ENCODE assay signal across 1 cellular context in the genomic region with DNA sequence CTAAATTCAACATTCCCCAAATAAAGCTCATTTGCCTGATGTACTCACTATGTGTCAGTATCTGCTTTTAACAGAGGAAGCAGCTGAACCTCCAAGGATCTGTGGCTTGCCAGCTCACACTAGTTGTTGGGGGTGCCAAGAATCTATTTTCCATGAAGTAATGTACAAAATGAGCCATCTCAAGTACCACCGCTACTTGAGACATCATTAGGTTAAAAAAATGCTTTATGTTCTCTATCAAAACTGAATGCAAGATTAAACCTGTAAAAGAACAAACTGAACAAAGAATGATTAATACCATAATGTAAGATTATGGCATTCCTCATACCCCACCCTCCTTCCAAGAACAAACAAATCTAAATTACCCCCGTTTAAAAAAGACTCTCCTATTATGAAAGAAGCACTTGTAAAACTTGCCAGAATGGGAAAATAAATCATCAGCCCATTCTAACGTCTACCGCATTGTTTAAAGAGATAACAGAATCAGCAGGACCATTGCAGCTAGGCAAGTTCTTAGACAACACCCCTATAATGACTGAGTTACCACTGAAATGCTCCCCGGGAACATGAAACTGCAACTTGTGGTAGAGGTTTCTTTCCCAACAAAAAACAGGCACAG.
TF ChIP-seq lines count a peak whose summit lies in the region.

No MANE protein-coding gene starts in this region.

TF ChIP-seq in HEK293, 187 proteins besides CTCF, POLR2A, EP300 and RAD21 (continued from another document and continues in another):
- TF ChIP-seq, protein P1, sequence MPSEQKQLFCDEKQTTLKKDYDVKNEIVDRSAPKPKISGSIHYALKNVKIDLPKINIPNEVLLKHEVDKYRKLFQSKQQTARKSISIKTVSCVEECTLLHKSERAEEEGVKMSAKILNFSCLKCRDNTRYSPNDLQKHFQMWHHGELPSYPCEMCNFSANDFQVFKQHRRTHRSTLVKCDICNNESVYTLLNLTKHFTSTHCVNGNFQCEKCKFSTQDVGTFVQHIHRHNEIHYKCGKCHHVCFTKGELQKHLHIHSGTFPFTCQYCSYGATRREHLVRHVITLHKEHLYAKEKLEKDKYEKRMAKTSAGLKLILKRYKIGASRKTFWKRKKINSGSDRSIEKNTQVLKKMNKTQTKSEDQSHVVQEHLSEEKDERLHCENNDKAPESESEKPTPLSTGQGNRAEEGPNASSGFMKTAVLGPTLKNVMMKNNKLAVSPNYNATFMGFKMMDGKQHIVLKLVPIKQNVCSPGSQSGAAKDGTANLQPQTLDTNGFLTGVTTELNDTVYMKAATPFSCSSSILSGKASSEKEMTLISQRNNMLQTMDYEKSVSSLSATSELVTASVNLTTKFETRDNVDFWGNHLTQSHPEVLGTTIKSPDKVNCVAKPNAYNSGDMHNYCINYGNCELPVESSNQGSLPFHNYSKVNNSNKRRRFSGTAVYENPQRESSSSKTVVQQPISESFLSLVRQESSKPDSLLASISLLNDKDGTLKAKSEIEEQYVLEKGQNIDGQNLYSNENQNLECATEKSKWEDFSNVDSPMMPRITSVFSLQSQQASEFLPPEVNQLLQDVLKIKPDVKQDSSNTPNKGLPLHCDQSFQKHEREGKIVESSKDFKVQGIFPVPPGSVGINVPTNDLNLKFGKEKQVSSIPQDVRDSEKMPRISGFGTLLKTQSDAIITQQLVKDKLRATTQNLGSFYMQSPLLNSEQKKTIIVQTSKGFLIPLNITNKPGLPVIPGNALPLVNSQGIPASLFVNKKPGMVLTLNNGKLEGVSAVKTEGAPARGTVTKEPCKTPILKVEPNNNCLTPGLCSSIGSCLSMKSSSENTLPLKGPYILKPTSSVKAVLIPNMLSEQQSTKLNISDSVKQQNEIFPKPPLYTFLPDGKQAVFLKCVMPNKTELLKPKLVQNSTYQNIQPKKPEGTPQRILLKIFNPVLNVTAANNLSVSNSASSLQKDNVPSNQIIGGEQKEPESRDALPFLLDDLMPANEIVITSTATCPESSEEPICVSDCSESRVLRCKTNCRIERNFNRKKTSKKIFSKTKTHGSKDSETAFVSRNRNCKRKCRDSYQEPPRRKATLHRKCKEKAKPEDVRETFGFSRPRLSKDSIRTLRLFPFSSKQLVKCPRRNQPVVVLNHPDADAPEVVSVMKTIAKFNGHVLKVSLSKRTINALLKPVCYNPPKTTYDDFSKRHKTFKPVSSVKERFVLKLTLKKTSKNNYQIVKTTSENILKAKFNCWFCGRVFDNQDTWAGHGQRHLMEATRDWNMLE (tag by site-specific recombination; conservative IDR thresholded peaks at IDR 0.05; ENCODE audit: low read depth), result no peak
- TF ChIP-seq ZNF571 (tag by site-specific recombination; IDR thresholded peaks at IDR 0.05) (no peak), ZNF266 (tag by site-specific recombination; IDR thresholded peaks at IDR 0.05; ENCODE audit: low read depth) (no peak), ZBTB17 (tag by site-specific recombination; IDR thresholded peaks at IDR 0.05) (no peak), RBAK (tag by site-specific recombination; IDR thresholded peaks at IDR 0.05) (no peak), ZNF561 (tag by site-specific recombination; IDR thresholded peaks at IDR 0.05; ENCODE audit: borderline replicate concordance) (no peak), ZNF658 (tag by site-specific recombination; IDR thresholded peaks at IDR 0.05) (no peak), KLF10 (tag by site-specific recombination; IDR thresholded peaks at IDR 0.05) (0 out of 2 replicates have a peak, but pooled peaks have one; percentile 34), PRDM1 (tag by site-specific recombination; IDR thresholded peaks at IDR 0.05) (no peak), KLF8 (tag by site-specific recombination; IDR thresholded peaks at IDR 0.05) (peak; percentile 32; the same call in 1 of the 2 replicates), ZNF501 (tag by site-specific recombination; IDR thresholded peaks at IDR 0.05) (no peak), ZNF121 (tag by site-specific recombination; IDR thresholded peaks at IDR 0.05) (no peak), ZNF660 (tag by site-specific recombination; IDR thresholded peaks at IDR 0.05) (no peak), ZNF626 (tag by site-specific recombination; IDR thresholded peaks at IDR 0.05) (no peak), ZNF146 (tag by site-specific recombination; IDR thresholded peaks at IDR 0.05) (no peak), ZNF114 (tag by site-specific recombination; IDR thresholded peaks at IDR 0.05) (no peak), ZEB2 (tag by site-specific recombination; IDR thresholded peaks at IDR 0.05) (peak; percentile 53; the same call in 1 of the 2 replicates), EGR2 (tag by site-specific recombination; IDR thresholded peaks at IDR 0.05; ENCODE audit: low read depth) (no peak), ZNF629 (tag by site-specific recombination; IDR thresholded peaks at IDR 0.05) (peak; percentile 70), ZNF664 (tag by site-specific recombination; IDR thresholded peaks at IDR 0.05) (no peak), ZNF184 (tag by site-specific recombination; IDR thresholded peaks at IDR 0.05) (no peak), ZNF311 (tag by site-specific recombination; IDR thresholded peaks at IDR 0.05; ENCODE audit: borderline replicate concordance) (no peak), ZNF394 (tag by site-specific recombination; IDR thresholded peaks at IDR 0.05; ENCODE audit: borderline replicate concordance) (0 out of 2 replicates have a peak, but pooled peaks have one; percentile 38), ZNF133 (tag by site-specific recombination; IDR thresholded peaks at IDR 0.05) (no peak), ZNF510 (tag by site-specific recombination; IDR thresholded peaks at IDR 0.05; ENCODE audit: insufficient replicate concordance) (no peak), ZNF777 (tag by site-specific recombination; IDR thresholded peaks at IDR 0.05; ENCODE audit: borderline replicate concordance) (no peak), KLF1 (tag by site-specific recombination; IDR thresholded peaks at IDR 0.05) (peak; percentile 74), SCRT2 (tag by site-specific recombination; IDR thresholded peaks at IDR 0.05) (no peak), ZNF560 (tag by site-specific recombination; IDR thresholded peaks at IDR 0.05; ENCODE audit: borderline replicate concordance) (no peak), ZNF324 (tag by site-specific recombination; IDR thresholded peaks at IDR 0.05) (no peak), ZBTB20 (tag by site-specific recombination; IDR thresholded peaks at IDR 0.05) (no peak), TCF7L2 (IDR thresholded peaks at IDR 0.05; ENCODE audit: borderline replicate concordance, low read depth, low read length) (no peak), GFI1B (tag by site-specific recombination; IDR thresholded peaks at IDR 0.05) (no peak), OVOL3 (tag by site-specific recombination; IDR thresholded peaks at IDR 0.05) (0 out of 2 replicates have a peak, but pooled peaks have one; percentile 55)
- TF ChIP-seq, protein P2, sequence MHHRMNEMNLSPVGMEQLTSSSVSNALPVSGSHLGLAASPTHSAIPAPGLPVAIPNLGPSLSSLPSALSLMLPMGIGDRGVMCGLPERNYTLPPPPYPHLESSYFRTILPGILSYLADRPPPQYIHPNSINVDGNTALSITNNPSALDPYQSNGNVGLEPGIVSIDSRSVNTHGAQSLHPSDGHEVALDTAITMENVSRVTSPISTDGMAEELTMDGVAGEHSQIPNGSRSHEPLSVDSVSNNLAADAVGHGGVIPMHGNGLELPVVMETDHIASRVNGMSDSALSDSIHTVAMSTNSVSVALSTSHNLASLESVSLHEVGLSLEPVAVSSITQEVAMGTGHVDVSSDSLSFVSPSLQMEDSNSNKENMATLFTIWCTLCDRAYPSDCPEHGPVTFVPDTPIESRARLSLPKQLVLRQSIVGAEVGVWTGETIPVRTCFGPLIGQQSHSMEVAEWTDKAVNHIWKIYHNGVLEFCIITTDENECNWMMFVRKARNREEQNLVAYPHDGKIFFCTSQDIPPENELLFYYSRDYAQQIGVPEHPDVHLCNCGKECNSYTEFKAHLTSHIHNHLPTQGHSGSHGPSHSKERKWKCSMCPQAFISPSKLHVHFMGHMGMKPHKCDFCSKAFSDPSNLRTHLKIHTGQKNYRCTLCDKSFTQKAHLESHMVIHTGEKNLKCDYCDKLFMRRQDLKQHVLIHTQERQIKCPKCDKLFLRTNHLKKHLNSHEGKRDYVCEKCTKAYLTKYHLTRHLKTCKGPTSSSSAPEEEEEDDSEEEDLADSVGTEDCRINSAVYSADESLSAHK (tag by site-specific recombination; IDR thresholded peaks at IDR 0.05), result peak; percentile 87
- TF ChIP-seq, protein P3, sequence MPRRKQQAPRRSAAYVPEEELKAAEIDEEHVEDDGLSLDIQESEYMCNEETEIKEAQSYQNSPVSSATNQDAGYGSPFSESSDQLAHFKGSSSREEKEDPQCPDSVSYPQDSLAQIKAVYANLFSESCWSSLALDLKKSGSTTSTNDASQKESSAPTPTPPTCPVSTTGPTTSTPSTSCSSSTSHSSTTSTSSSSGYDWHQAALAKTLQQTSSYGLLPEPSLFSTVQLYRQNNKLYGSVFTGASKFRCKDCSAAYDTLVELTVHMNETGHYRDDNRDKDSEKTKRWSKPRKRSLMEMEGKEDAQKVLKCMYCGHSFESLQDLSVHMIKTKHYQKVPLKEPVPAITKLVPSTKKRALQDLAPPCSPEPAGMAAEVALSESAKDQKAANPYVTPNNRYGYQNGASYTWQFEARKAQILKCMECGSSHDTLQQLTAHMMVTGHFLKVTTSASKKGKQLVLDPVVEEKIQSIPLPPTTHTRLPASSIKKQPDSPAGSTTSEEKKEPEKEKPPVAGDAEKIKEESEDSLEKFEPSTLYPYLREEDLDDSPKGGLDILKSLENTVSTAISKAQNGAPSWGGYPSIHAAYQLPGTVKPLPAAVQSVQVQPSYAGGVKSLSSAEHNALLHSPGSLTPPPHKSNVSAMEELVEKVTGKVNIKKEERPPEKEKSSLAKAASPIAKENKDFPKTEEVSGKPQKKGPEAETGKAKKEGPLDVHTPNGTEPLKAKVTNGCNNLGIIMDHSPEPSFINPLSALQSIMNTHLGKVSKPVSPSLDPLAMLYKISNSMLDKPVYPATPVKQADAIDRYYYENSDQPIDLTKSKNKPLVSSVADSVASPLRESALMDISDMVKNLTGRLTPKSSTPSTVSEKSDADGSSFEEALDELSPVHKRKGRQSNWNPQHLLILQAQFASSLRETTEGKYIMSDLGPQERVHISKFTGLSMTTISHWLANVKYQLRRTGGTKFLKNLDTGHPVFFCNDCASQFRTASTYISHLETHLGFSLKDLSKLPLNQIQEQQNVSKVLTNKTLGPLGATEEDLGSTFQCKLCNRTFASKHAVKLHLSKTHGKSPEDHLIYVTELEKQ (tag by site-specific recombination; IDR thresholded peaks at IDR 0.05; ENCODE audit: borderline replicate concordance), result no peak
- TF ChIP-seq, protein P4, sequence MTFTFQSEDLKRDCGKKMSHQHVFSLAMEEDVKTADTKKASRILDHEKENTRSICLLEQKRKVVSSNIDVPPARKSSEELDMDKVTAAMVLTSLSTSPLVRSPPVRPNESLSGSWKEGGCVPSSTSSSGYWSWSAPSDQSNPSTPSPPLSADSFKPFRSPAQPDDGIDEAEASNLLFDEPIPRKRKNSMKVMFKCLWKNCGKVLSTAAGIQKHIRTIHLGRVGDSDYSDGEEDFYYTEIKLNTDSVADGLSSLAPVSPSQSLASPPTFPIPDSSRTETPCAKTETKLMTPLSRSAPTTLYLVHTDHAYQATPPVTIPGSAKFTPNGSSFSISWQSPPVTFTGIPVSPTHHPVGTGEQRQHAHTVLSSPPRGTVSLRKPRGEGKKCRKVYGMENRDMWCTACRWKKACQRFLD (tag by site-specific recombination; IDR thresholded peaks at IDR 0.05), result no peak
- TF ChIP-seq, protein P5, sequence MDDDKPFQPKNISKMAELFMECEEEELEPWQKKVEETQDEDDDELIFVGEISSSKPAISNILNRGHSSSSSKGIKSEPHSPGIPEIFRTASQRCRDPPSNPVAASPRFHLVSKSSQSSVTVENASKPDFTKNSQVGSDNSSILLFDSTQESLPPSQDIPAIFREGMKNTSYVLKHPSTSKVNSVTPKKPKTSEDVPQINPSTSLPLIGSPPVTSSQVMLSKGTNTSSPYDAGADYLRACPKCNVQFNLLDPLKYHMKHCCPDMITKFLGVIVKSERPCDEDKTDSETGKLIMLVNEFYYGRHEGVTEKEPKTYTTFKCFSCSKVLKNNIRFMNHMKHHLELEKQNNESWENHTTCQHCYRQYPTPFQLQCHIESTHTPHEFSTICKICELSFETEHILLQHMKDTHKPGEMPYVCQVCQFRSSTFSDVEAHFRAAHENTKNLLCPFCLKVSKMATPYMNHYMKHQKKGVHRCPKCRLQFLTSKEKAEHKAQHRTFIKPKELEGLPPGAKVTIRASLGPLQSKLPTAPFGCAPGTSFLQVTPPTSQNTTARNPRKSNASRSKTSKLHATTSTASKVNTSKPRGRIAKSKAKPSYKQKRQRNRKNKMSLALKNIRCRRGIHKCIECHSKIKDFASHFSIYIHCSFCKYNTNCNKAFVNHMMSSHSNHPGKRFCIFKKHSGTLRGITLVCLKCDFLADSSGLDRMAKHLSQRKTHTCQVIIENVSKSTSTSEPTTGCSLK (tag by site-specific recombination; IDR thresholded peaks at IDR 0.05), result no peak
- TF ChIP-seq, protein P6, sequence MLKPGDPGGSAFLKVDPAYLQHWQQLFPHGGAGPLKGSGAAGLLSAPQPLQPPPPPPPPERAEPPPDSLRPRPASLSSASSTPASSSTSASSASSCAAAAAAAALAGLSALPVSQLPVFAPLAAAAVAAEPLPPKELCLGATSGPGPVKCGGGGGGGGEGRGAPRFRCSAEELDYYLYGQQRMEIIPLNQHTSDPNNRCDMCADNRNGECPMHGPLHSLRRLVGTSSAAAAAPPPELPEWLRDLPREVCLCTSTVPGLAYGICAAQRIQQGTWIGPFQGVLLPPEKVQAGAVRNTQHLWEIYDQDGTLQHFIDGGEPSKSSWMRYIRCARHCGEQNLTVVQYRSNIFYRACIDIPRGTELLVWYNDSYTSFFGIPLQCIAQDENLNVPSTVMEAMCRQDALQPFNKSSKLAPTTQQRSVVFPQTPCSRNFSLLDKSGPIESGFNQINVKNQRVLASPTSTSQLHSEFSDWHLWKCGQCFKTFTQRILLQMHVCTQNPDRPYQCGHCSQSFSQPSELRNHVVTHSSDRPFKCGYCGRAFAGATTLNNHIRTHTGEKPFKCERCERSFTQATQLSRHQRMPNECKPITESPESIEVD (tag by site-specific recombination; IDR thresholded peaks at IDR 0.05), result peak; percentile 87
- TF ChIP-seq, protein P7, sequence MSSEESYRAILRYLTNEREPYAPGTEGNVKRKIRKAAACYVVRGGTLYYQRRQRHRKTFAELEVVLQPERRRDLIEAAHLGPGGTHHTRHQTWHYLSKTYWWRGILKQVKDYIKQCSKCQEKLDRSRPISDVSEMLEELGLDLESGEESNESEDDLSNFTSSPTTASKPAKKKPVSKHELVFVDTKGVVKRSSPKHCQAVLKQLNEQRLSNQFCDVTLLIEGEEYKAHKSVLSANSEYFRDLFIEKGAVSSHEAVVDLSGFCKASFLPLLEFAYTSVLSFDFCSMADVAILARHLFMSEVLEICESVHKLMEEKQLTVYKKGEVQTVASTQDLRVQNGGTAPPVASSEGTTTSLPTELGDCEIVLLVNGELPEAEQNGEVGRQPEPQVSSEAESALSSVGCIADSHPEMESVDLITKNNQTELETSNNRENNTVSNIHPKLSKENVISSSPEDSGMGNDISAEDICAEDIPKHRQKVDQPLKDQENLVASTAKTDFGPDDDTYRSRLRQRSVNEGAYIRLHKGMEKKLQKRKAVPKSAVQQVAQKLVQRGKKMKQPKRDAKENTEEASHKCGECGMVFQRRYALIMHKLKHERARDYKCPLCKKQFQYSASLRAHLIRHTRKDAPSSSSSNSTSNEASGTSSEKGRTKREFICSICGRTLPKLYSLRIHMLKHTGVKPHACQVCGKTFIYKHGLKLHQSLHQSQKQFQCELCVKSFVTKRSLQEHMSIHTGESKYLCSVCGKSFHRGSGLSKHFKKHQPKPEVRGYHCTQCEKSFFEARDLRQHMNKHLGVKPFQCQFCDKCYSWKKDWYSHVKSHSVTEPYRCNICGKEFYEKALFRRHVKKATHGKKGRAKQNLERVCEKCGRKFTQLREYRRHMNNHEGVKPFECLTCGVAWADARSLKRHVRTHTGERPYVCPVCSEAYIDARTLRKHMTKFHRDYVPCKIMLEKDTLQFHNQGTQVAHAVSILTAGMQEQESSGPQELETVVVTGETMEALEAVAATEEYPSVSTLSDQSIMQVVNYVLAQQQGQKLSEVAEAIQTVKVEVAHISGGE (tag by site-specific recombination; conservative IDR thresholded peaks at IDR 0.05; ENCODE audit: low read depth), result peak; percentile 60
